ENCODE assay signal across 1 cellular context in the genomic region with DNA sequence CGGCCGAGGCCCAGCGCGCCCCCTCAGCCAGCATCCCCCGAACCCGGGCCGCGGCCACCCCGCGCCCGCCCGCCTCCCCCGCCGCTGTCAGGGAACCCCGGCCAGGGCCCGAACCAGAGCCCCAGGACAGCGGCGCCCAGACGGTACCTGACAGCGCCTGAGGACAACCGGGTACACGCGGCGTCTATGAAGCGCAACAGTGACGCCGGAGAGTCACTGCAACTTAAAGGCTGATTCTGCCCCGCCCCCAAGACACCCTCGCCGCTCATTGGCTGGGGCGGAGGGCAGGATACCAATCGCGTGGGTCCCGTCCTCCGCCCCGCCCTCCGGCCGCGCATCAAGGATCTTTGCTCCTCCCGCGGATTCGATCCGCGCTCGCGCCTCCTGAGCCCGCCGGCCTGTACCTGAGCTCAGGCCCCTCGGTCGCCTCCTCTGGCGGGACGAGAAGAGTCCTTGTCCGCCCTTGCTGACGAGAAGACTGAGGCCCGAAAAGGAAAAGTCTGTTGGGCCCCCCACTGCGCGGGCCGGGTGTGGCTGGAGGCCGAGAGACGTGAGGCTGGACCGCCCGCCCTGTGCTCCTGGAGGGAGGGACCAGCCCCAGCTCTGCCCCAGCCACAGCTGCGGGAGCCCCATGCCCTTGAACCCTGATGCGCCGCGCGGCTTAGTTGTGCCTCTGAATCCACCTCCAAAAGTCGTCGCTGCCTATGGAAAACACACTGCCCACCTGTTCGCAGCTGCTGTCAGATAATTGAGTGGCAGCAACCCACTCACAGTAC.
TF ChIP-seq lines count a peak whose summit lies in the region.

A gene (minus strand): TSS at position 198 of the 776 bp plus-strand sequence. CDS start 6,752 bp downstream, outside the sequence.

TF ChIP-seq in HepG2, 621 proteins besides CTCF, POLR2A, EP300 and RAD21 (continued from another document and continues in another):
- TF ChIP-seq SP140L (CRISPR knock-in tag; IDR thresholded peaks at IDR 0.05; ENCODE audit: borderline replicate concordance) (no peak), HNRNPH1 (optimal IDR thresholded peaks at IDR 0.05; ENCODE audit: low read depth, low read length) (no peak), SMC3 (IDR thresholded peaks at IDR 0.05; ENCODE audit: low read length) (no peak), REXO4 (CRISPR knock-in tag; IDR thresholded peaks at IDR 0.05; ENCODE audit: borderline replicate concordance) (no peak), ZNF253 (CRISPR knock-in tag; IDR thresholded peaks at IDR 0.05; ENCODE audit: borderline replicate concordance) (no peak), HNRNPLL (IDR thresholded peaks at IDR 0.05; ENCODE audit: low read depth, low read length, poor library complexity, severe bottlenecking) (peak; percentile 81), ERF (CRISPR knock-in tag; IDR thresholded peaks at IDR 0.05) (peak; percentile 72; the same call in 1 of the 2 replicates), ELF4 (CRISPR knock-in tag; IDR thresholded peaks at IDR 0.05; ENCODE audit: borderline replicate concordance) (no peak), ZNF724P (CRISPR knock-in tag; IDR thresholded peaks at IDR 0.05; ENCODE audit: borderline replicate concordance) (peak; percentile 28; the same call in 1 of the 2 replicates), ZNF282 (IDR thresholded peaks at IDR 0.05; ENCODE audit: partially characterized antibody) (no peak), NCOA5 (CRISPR knock-in tag; IDR thresholded peaks at IDR 0.05) (no peak), MED8 (CRISPR knock-in tag; IDR thresholded peaks at IDR 0.05; ENCODE audit: insufficient replicate concordance) (no peak), ZNF556 (CRISPR knock-in tag; IDR thresholded peaks at IDR 0.05; ENCODE audit: borderline replicate concordance) (peak; percentile 64; the same call in 1 of the 2 replicates), GLI4 (CRISPR knock-in tag; IDR thresholded peaks at IDR 0.05; ENCODE audit: borderline replicate concordance) (0 out of 2 replicates have a peak, but pooled peaks have one; percentile 31), MEIS1 (CRISPR knock-in tag; IDR thresholded peaks at IDR 0.05; ENCODE audit: borderline replicate concordance) (peak; percentile 59; the same call in 1 of the 2 replicates), ZNF780A (CRISPR knock-in tag; IDR thresholded peaks at IDR 0.05) (no peak), ISX (CRISPR knock-in tag; conservative IDR thresholded peaks at IDR 0.05) (no peak), SIX4 (CRISPR knock-in tag; IDR thresholded peaks at IDR 0.05) (no peak), ZBTB7B (CRISPR knock-in tag; IDR thresholded peaks at IDR 0.05) (no peak), ZNF558 (CRISPR knock-in tag; IDR thresholded peaks at IDR 0.05; ENCODE audit: borderline replicate concordance) (no peak), RARG (CRISPR knock-in tag; IDR thresholded peaks at IDR 0.05; ENCODE audit: low read depth) (no peak), ZBTB20 (CRISPR knock-in tag; IDR thresholded peaks at IDR 0.05; ENCODE audit: borderline replicate concordance, low read depth) (no peak), EHMT2 (IDR thresholded peaks at IDR 0.05; ENCODE audit: borderline replicate concordance, low read depth, low read length) (no peak; the same call in 1 of the 2 replicates), ZNF530 (CRISPR knock-in tag; IDR thresholded peaks at IDR 0.05; ENCODE audit: low read depth) (no peak), ETV6 (CRISPR knock-in tag; conservative IDR thresholded peaks at IDR 0.05) (no peak), ZNF224 (CRISPR knock-in tag; IDR thresholded peaks at IDR 0.05) (no peak), KDM6A (CRISPR knock-in tag; IDR thresholded peaks at IDR 0.05; ENCODE audit: low read depth) (no peak), HNRNPK (IDR thresholded peaks at IDR 0.05; ENCODE audit: low read depth, low read length, poor library complexity, severe bottlenecking) (no peak), ZSCAN20 (CRISPR knock-in tag; IDR thresholded peaks at IDR 0.05; ENCODE audit: borderline replicate concordance) (no peak; the same call in 1 of the 2 replicates), ZMYM3 (CRISPR knock-in tag; IDR thresholded peaks at IDR 0.05) (no peak; the same call in 1 of the 2 replicates), ZC3H13 (CRISPR knock-in tag; IDR thresholded peaks at IDR 0.05) (no peak), ZNF567 (CRISPR knock-in tag; IDR thresholded peaks at IDR 0.05; ENCODE audit: borderline replicate concordance) (no peak), BRD4 (CRISPR knock-in tag; IDR thresholded peaks at IDR 0.05) (peak; percentile 40; the same call in 1 of the 2 replicates), GTF3A (CRISPR knock-in tag; conservative IDR thresholded peaks at IDR 0.05) (no peak), ZFP37 (CRISPR knock-in tag; IDR thresholded peaks at IDR 0.05; ENCODE audit: borderline replicate concordance) (0 out of 2 replicates have a peak, but pooled peaks have one; percentile 73), THYN1 (CRISPR knock-in tag; IDR thresholded peaks at IDR 0.05; ENCODE audit: borderline replicate concordance, low read depth) (no peak), ZIK1 (CRISPR knock-in tag; IDR thresholded peaks at IDR 0.05; ENCODE audit: borderline replicate concordance, low read depth) (no peak; the same call in 1 of the 2 replicates), RXRB (CRISPR knock-in tag; IDR thresholded peaks at IDR 0.05; ENCODE audit: borderline replicate concordance) (peak; percentile 35; the same call in 1 of the 2 replicates), NFKB2 (CRISPR knock-in tag; IDR thresholded peaks at IDR 0.05; ENCODE audit: borderline replicate concordance) (no peak), ZNF883 (CRISPR knock-in tag; IDR thresholded peaks at IDR 0.05; ENCODE audit: not compliant biosample characterization) (peak; percentile 59), NR2F2 (IDR thresholded peaks at IDR 0.05; ENCODE audit: borderline replicate concordance, low read depth) (no peak), ZC3H4 (CRISPR knock-in tag; IDR thresholded peaks at IDR 0.05; ENCODE audit: borderline replicate concordance) (no peak), KAT7 (CRISPR knock-in tag; IDR thresholded peaks at IDR 0.05; ENCODE audit: borderline replicate concordance) (no peak; the same call in 1 of the 2 replicates), ZNF792 (CRISPR knock-in tag; IDR thresholded peaks at IDR 0.05) (no peak), ZNF367 (CRISPR knock-in tag; IDR thresholded peaks at IDR 0.05; ENCODE audit: borderline replicate concordance) (no peak), FOXA3 (CRISPR knock-in tag; IDR thresholded peaks at IDR 0.05) (peak; percentile 29; the same call in 1 of the 2 replicates), RARA (CRISPR knock-in tag; IDR thresholded peaks at IDR 0.05) (peak; percentile 62), PITX1 (CRISPR knock-in tag; IDR thresholded peaks at IDR 0.05) (peak; percentile 54), KDM5A (IDR thresholded peaks at IDR 0.05; ENCODE audit: borderline replicate concordance, low read length) (no peak; the same call in 1 of the 2 replicates), BCL6 (CRISPR knock-in tag; IDR thresholded peaks at IDR 0.05) (peak; percentile 63), ARHGAP35 (CRISPR knock-in tag; IDR thresholded peaks at IDR 0.05; ENCODE audit: borderline replicate concordance) (peak; percentile 33; the same call in 1 of the 2 replicates)
- TF ChIP-seq, protein P1, sequence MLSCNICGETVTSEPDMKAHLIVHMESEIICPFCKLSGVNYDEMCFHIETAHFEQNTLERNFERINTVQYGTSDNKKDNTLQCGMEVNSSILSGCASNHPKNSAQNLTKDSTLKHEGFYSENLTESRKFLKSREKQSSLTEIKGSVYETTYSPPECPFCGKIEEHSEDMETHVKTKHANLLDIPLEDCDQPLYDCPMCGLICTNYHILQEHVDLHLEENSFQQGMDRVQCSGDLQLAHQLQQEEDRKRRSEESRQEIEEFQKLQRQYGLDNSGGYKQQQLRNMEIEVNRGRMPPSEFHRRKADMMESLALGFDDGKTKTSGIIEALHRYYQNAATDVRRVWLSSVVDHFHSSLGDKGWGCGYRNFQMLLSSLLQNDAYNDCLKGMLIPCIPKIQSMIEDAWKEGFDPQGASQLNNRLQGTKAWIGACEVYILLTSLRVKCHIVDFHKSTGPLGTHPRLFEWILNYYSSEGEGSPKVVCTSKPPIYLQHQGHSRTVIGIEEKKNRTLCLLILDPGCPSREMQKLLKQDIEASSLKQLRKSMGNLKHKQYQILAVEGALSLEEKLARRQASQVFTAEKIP (CRISPR knock-in tag; IDR thresholded peaks at IDR 0.05; ENCODE audit: borderline replicate concordance) = no peak
- TF ChIP-seq, protein P2, sequence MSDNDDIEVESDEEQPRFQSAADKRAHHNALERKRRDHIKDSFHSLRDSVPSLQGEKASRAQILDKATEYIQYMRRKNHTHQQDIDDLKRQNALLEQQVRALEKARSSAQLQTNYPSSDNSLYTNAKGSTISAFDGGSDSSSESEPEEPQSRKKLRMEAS (IDR thresholded peaks at IDR 0.05) = peak; percentile 80
- TF ChIP-seq, protein P3, sequence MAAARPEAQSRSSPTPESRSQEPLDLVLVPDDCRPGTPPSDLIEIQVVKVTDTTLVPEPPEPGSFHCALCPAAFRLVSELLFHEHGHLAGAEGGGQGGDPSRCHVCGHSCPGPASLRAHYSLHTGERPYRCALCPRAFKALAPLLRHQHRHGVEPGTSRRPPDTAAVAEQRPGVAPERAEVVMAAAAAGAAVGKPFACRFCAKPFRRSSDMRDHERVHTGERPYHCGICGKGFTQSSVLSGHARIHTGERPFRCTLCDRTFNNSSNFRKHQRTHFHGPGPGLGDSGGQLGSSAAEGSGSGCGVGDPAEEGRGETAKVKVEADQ (CRISPR knock-in tag; IDR thresholded peaks at IDR 0.05; ENCODE audit: borderline replicate concordance) = no peak; the same call in 1 of the 2 replicates
- TF ChIP-seq, protein P4, sequence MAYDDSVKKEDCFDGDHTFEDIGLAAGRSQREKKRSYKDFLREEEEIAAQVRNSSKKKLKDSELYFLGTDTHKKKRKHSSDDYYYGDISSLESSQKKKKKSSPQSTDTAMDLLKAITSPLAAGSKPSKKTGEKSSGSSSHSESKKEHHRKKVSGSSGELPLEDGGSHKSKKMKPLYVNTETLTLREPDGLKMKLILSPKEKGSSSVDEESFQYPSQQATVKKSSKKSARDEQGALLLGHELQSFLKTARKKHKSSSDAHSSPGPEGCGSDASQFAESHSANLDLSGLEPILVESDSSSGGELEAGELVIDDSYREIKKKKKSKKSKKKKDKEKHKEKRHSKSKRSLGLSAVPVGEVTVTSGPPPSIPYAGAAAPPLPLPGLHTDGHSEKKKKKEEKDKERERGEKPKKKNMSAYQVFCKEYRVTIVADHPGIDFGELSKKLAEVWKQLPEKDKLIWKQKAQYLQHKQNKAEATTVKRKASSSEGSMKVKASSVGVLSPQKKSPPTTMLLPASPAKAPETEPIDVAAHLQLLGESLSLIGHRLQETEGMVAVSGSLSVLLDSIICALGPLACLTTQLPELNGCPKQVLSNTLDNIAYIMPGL (CRISPR knock-in tag; IDR thresholded peaks at IDR 0.05; ENCODE audit: borderline replicate concordance in 1 of 2, low read depth in 1 of 2) = peak in 1 of 2 experiments; percentile 61; a peak in 1 of 4 replicates
- TF ChIP-seq, protein P5, sequence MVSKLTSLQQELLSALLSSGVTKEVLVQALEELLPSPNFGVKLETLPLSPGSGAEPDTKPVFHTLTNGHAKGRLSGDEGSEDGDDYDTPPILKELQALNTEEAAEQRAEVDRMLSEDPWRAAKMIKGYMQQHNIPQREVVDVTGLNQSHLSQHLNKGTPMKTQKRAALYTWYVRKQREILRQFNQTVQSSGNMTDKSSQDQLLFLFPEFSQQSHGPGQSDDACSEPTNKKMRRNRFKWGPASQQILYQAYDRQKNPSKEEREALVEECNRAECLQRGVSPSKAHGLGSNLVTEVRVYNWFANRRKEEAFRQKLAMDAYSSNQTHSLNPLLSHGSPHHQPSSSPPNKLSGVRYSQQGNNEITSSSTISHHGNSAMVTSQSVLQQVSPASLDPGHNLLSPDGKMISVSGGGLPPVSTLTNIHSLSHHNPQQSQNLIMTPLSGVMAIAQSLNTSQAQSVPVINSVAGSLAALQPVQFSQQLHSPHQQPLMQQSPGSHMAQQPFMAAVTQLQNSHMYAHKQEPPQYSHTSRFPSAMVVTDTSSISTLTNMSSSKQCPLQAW (CRISPR knock-in tag; IDR thresholded peaks at IDR 0.05) = peak; percentile 59
- TF ChIP-seq, protein P6, sequence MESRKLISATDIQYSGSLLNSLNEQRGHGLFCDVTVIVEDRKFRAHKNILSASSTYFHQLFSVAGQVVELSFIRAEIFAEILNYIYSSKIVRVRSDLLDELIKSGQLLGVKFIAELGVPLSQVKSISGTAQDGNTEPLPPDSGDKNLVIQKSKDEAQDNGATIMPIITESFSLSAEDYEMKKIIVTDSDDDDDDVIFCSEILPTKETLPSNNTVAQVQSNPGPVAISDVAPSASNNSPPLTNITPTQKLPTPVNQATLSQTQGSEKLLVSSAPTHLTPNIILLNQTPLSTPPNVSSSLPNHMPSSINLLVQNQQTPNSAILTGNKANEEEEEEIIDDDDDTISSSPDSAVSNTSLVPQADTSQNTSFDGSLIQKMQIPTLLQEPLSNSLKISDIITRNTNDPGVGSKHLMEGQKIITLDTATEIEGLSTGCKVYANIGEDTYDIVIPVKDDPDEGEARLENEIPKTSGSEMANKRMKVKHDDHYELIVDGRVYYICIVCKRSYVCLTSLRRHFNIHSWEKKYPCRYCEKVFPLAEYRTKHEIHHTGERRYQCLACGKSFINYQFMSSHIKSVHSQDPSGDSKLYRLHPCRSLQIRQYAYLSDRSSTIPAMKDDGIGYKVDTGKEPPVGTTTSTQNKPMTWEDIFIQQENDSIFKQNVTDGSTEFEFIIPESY (CRISPR knock-in tag; IDR thresholded peaks at IDR 0.05) = no peak
- TF ChIP-seq, protein P7, sequence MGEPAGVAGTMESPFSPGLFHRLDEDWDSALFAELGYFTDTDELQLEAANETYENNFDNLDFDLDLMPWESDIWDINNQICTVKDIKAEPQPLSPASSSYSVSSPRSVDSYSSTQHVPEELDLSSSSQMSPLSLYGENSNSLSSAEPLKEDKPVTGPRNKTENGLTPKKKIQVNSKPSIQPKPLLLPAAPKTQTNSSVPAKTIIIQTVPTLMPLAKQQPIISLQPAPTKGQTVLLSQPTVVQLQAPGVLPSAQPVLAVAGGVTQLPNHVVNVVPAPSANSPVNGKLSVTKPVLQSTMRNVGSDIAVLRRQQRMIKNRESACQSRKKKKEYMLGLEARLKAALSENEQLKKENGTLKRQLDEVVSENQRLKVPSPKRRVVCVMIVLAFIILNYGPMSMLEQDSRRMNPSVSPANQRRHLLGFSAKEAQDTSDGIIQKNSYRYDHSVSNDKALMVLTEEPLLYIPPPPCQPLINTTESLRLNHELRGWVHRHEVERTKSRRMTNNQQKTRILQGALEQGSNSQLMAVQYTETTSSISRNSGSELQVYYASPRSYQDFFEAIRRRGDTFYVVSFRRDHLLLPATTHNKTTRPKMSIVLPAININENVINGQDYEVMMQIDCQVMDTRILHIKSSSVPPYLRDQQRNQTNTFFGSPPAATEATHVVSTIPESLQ (CRISPR knock-in tag; conservative IDR thresholded peaks at IDR 0.05) = no peak
- TF ChIP-seq, protein P8, sequence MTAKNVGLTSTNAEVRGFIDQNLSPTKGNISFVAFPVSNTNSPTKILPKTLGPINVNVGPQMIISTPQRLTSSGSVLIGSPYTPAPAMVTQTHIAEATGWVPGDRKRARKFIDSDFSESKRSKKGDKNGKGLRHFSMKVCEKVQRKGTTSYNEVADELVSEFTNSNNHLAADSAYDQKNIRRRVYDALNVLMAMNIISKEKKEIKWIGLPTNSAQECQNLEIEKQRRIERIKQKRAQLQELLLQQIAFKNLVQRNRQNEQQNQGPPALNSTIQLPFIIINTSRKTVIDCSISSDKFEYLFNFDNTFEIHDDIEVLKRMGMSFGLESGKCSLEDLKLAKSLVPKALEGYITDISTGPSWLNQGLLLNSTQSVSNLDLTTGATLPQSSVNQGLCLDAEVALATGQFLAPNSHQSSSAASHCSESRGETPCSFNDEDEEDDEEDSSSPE (CRISPR knock-in tag; IDR thresholded peaks at IDR 0.05) = peak; percentile 91
